8 cellular contexts compared by ENCODE assay signal in genomic region chr1:167553136-167554027, GRCh38. TPM values are rescaled to one million over a fixed set of nuclear protein-coding genes. Genes with fewer than 3 reads are reported as not detected.
A peak's percentile ranks its signal among the peaks of the same experiment; 100 is the strongest.
DNase-seq lines count a peak whose midpoint lies in the region; ATAC-seq and TF ChIP-seq lines count a peak whose summit lies in the region.

Gene CREG1 (minus strand): TSS chr1:167553762.

- H3K27me3 Mint-ChIP-seq in activated B cell treated with CpG ODN at 0.5 μM for 24 hours, result no peaks in the 10 kb centered on the region

- TF ChIP-seq CTCF in activated B cell treated with CpG ODN at 0.5 μM for 24 hours (IDR thresholded peaks at IDR 0.05) (no peak), spleen (IDR thresholded peaks at IDR 0.05 in 8 of 11, conservative IDR thresholded peaks at IDR 0.05 in 3 of 11) (peak in 3 of 11 experiments; percentile 14 to 44 (median 33))

- no peaks in the 10 kb centered on the region for H3K36me3 Mint-ChIP-seq in activated B cell treated with CpG ODN at 0.5 μM for 24 hours (ENCODE audit: low read depth)

- no peaks in the 10 kb centered on the region for H3K9me3 ChIP-seq in spleen

- H3K9me3 Mint-ChIP-seq in activated B cell treated with CpG ODN at 0.5 μM for 24 hours, result no peaks in the 10 kb centered on the region

- CTCF ChIA-PET in activated B cell treated with CpG ODN at 0.5 μM for 24 hours (lab: Charles Lee), result interaction anchor here (1.0 to 3.2 kb wide), 12 partner anchors 11 to 487 kb away, joined by 3 to 10 read pairs (median 4); no protein-coding TSS in a partner anchor

- H3K27me3 ChIP-seq in spleen (replicated peaks in 1 of 7), result no peaks in the 10 kb centered on the region

- POLR2A ChIA-PET in activated B cell treated with CpG ODN at 0.5 μM for 24 hours (lab: Charles Lee), result interaction anchor here (0.6 to 1.3 kb wide), 6 partner anchors 64 to 333 kb away, joined by 3 to 7 read pairs (median 4); partner anchors contain the start of gene POU2F1

- peak within 1 kb of the TSS; percentile 49 for H3K27ac ChIP-seq in caudate nucleus (ENCODE audit: low read depth, low read length)
- peak within 1 kb of the TSS; percentile 76 to 94 (median 90) for H3K27ac ChIP-seq in spleen

- H3K4me3 Mint-ChIP-seq in activated B cell treated with CpG ODN at 0.5 μM for 24 hours, result peak within 1 kb of the TSS; percentile 86

- H3K4me1 Mint-ChIP-seq in activated B cell treated with CpG ODN at 0.5 μM for 24 hours, result peaks cover 19% of the 10 kb centered on the region

- H3K4me1 ChIP-seq in spleen, result peaks cover 7 to 76% (median 48%) of the 10 kb centered on the region in 6 donors

- in situ Hi-C loops in GM18951 (cut with MboI; ENCODE audit: low sequenced_read_pairs, unreplicated experiment), result no loop called here

- DNase-seq in AG08395 (ENCODE audit: low spot score) (peak; percentile 98), NCI-H345 (lab: John Stamatoyannopoulos, UW) (peak; percentile 93), activated B cell treated with CpG ODN at 0.5 μM for 24 hours (peak; percentile 84), caudate nucleus (lab: John Stamatoyannopoulos, UW) (peak in 60 of 61 donors; percentile 19 to 95 (median 87)), inferior parietal cortex (ENCODE audit: extremely low spot score) (peak; percentile 91), spleen (peak; percentile 97)

- no peaks in the 10 kb centered on the region for H3K36me3 ChIP-seq in spleen

- H3K27ac Mint-ChIP-seq in activated B cell treated with CpG ODN at 0.5 μM for 24 hours, result peak within 1 kb of the TSS; percentile 41

- peak within 1 kb of the TSS; percentile 56 to 95 (median 86) for H3K4me3 ChIP-seq in spleen

- 0 to 3% (median 1%) methylated on average over 18 to 90 of the region's 90 CpGs for WGBS in spleen, 5 donors

- TF ChIP-seq POLR2A in GM18951 (IDR thresholded peaks at IDR 0.05; ENCODE audit: extremely low read depth, insufficient read depth, insufficient read length) (peak; percentile 88), spleen (IDR thresholded peaks at IDR 0.05) (peak in 2 of 3 donors; percentile 71 to 80)

- intact Hi-C loops in activated B cell treated with CpG ODN at 0.5 μM for 24 hours (cut with micrococcal nuclease), result loop anchor here (1.0 to 5.0 kb wide), 5 partner anchors 53 to 383 kb away; partner anchors contain the start of genes DCAF6, MPC2 and RCSD1
- intact Hi-C loops in spleen (cut with DNase I; ENCODE audit: low total_unique reads), result no loop called here

- peak; percentile 96 for ATAC-seq in HG03196 (IDR thresholded peaks at IDR 0.05; ENCODE audit: unreplicated experiment)
- ATAC-seq in activated B cell treated with CpG ODN at 0.5 μM for 24 hours (ENCODE audit: low read depth), result peak; percentile 99

RNA-seq across cellular contexts. Expression of gene CREG1, which starts in this region (rescaled TPM):
- total RNA-seq in activated B cell treated with CpG ODN at 0.5 μM for 24 hours (3.1 and 3.8 TPM in 2 replicates), spleen (100 to 1,000 TPM; 121 to 364 (median 227) TPM)
- polyA plus RNA-seq in spleen, result 10 to 100 TPM; 40.8 to 74.8 (median 70.4) TPM

Comparison
In these comparisons a context has a peak if more than half of its experiments do, and no peak if none do; other contexts are left out.
1. Peak in every context shown above with its lines: DNase-seq, ATAC-seq, H3K4me3 ChIP-seq and H3K27ac ChIP-seq.
2. RNA of gene CREG1 (total RNA-seq): 121 to 364 TPM in spleen; 3.1 to 3.8 TPM in activated B cell treated with CpG ODN at 0.5 μM for 24 hours; every median in the first group is over 10 times any median in the second.